Comparison of ENCODE assay signal across 2 cellular contexts in genomic region chr10:29646238-29646902, GRCh38.
TF ChIP-seq lines count a peak whose summit lies in the region.

No MANE protein-coding gene starts in this region.

TF ChIP-seq in HEK293, 187 proteins besides CTCF, POLR2A, EP300 and RAD21 (continued from another document and continues in another):
- TF ChIP-seq ZNF639 (tag by site-specific recombination; IDR thresholded peaks at IDR 0.05) (peak; percentile 86), OVOL3 (tag by site-specific recombination; IDR thresholded peaks at IDR 0.05) (peak; percentile 81; the same call in 1 of the 2 replicates), ZNF548 (tag by site-specific recombination; IDR thresholded peaks at IDR 0.05) (no peak), TSHZ1 (tag by site-specific recombination; IDR thresholded peaks at IDR 0.05; ENCODE audit: borderline replicate concordance) (peak; percentile 95), ZNF280D (tag by site-specific recombination; IDR thresholded peaks at IDR 0.05) (no peak), ZNF692 (tag by site-specific recombination; IDR thresholded peaks at IDR 0.05) (0 out of 2 replicates have a peak, but pooled peaks have one; percentile 46), KLF8 (tag by site-specific recombination; IDR thresholded peaks at IDR 0.05) (peak; percentile 89), ZSCAN30 (tag by site-specific recombination; IDR thresholded peaks at IDR 0.05) (0 out of 2 replicates have a peak, but pooled peaks have one; percentile 23), ZNF629 (tag by site-specific recombination; IDR thresholded peaks at IDR 0.05) (peak; percentile 88)

TF ChIP-seq in H1, 55 proteins besides CTCF, POLR2A, EP300 and RAD21 (continued from another document):
- TF ChIP-seq USF2 (IDR thresholded peaks at IDR 0.05; ENCODE audit: low read length) (no peak), KDM1A (IDR thresholded peaks at IDR 0.05; ENCODE audit: borderline replicate concordance, low read length) (no peak), CTBP2 (IDR thresholded peaks at IDR 0.05; ENCODE audit: borderline replicate concordance, insufficient read depth, insufficient read length, low read length) (no peak), HDAC2 (IDR thresholded peaks at IDR 0.05; ENCODE audit: borderline replicate concordance in 1 of 2, low read depth in 2 of 2, low read length in 2 of 2) (no peak)
- TF ChIP-seq, protein P1, sequence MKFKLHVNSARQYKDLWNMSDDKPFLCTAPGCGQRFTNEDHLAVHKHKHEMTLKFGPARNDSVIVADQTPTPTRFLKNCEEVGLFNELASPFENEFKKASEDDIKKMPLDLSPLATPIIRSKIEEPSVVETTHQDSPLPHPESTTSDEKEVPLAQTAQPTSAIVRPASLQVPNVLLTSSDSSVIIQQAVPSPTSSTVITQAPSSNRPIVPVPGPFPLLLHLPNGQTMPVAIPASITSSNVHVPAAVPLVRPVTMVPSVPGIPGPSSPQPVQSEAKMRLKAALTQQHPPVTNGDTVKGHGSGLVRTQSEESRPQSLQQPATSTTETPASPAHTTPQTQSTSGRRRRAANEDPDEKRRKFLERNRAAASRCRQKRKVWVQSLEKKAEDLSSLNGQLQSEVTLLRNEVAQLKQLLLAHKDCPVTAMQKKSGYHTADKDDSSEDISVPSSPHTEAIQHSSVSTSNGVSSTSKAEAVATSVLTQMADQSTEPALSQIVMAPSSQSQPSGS (IDR thresholded peaks at IDR 0.05; ENCODE audit: low read length), result no peak
